20 cellular contexts compared by ENCODE assay signal in the genomic region with DNA sequence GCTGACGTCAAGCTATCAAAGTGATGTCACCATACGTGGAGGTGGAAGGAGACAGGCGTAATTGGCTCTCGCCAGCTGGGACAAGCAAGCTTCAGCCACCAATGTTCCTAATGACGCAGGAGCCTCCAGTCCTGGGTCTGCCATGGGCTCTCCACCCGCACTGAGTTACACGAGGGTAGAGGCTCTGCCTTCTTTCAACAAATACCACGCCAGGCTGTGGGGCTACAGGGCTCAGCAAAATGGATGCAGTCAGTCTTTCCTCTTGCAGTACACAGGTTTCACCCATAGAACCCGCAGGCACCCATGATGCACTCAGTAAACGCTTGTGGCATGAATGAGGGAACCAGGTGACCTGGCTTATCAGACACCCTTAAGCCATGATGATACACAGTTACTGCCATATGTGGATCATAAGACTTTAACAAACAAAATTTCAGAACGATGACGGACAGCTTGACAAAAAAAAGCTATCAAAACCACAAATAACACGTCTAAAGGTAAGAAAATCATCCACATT. TPM values are rescaled to one million over a fixed set of nuclear protein-coding genes. Genes with fewer than 3 reads are reported as not detected.
DNase-seq lines count a peak whose midpoint lies in the region; ATAC-seq and TF ChIP-seq lines count a peak whose summit lies in the region.
"Had no signal": no experiment of that assay in that cellular context is flagged by ENCODE, and none has a peak within 500 bp of the region (broad histone marks: within the 10 kb centered on the region; RNA-seq: fewer than 3 reads in every experiment).

No MANE protein-coding gene starts in this region.

- peaks cover 32% of the 10 kb centered on the region for H3K4me1 Mint-ChIP-seq in CD8-positive, alpha-beta T cell (ENCODE audit: low read depth)
- H3K4me1 Mint-ChIP-seq in activated T-helper 17 cell treated with anti-CD3 and anti-CD28 coated beads, Interleukin-2, amount 50 U/mL, for 72 hours: peaks cover 5% of the 10 kb centered on the region

- no peak for TF ChIP-seq CTCF in CD8-positive, alpha-beta T cell (IDR thresholded peaks at IDR 0.05)

- H3K4me3 ChIP-seq in BLaER1 (no peak overlapping the region), mesodermal cell (ENCODE audit: extremely low read depth, insufficient read depth, low read length, poor library complexity, severe bottlenecking) (no peak overlapping the region)
- H3K4me3 ChIP-seq in CD8-positive, alpha-beta T cell (ENCODE audit: low read depth, low read length): no peak overlapping the region
- H3K4me3 ChIP-seq: GM12878, left ventricle myocardium inferior, thoracic aorta had no signal

- no peaks in the 10 kb centered on the region for H3K27me3 ChIP-seq in BLaER1
- no peaks in the 10 kb centered on the region for H3K27me3 ChIP-seq in CD8-positive, alpha-beta T cell (ENCODE audit: insufficient read depth, low read length)

- peak in 1 of 7 experiments; percentile 45 for DNase-seq in CD8-positive, alpha-beta T cell
- no peak for DNase-seq in NCI-H1930 (lab: John Stamatoyannopoulos, UW)
- DNase-seq: AML-193; anterior cingulate cortex; DMS 273 treated with DMSO at 0.1 percent for 48 hours; foreskin fibroblast; GDM1; left ventricle myocardium inferior; NCI-H1694 treated with DMSO at 0.1 percent for 48 hours; SHP77; stimulated activated CD4-positive, alpha-beta T cell treated with anti-CD3 and anti-CD28 coated beads, Interleukin-4, amount 100 ng/mL, for 1 hour had no signal

- peaks cover 86% of the 10 kb centered on the region for H3K36me3 Mint-ChIP-seq in CD8-positive, alpha-beta T cell
- peaks cover 94% of the 10 kb centered on the region for H3K36me3 Mint-ChIP-seq in activated T-helper 17 cell treated with anti-CD3 and anti-CD28 coated beads, Interleukin-2, amount 50 U/mL, for 72 hours (ENCODE audit: low read depth)

- H3K4me1 ChIP-seq in BLaER1 (peaks cover 53% of the 10 kb centered on the region), mesodermal cell (ENCODE audit: control insufficient read depth, insufficient read depth, low read length, poor library complexity, severe bottlenecking) (peaks cover 3% of the 10 kb centered on the region)
- H3K4me1 ChIP-seq in CD8-positive, alpha-beta T cell (ENCODE audit: insufficient read depth, low read length): peaks cover 6% of the 10 kb centered on the region

- H3K9me3 Mint-ChIP-seq in CD8-positive, alpha-beta T cell: peaks cover 8% of the 10 kb centered on the region
- no peaks in the 10 kb centered on the region for H3K9me3 Mint-ChIP-seq in activated T-helper 17 cell treated with anti-CD3 and anti-CD28 coated beads, Interleukin-2, amount 50 U/mL, for 72 hours

- no peak overlapping the region for H3K9ac ChIP-seq in BLaER1

- H3K27ac ChIP-seq in BLaER1: peak overlapping the region; percentile 47
- H3K27ac ChIP-seq in CD8-positive, alpha-beta T cell (ENCODE audit: low read depth, low read length): no peak overlapping the region
- peak overlapping the region; percentile 49 for H3K27ac ChIP-seq in mesodermal cell (ENCODE audit: low read depth, low read length, severe bottlenecking)
- H3K27ac ChIP-seq: left ventricle myocardium inferior, thoracic aorta had no signal

- no peaks in the 10 kb centered on the region for H4K20me1 ChIP-seq in BLaER1

- peaks cover 26% of the 10 kb centered on the region; the same call in 1 of the 2 replicates for H3K36me3 ChIP-seq in BLaER1
- peaks cover 28% of the 10 kb centered on the region for H3K36me3 ChIP-seq in CD8-positive, alpha-beta T cell (ENCODE audit: insufficient read depth, low read length)
- H3K36me3 ChIP-seq in mesodermal cell (ENCODE audit: control insufficient read depth, insufficient read depth, low read length): peaks cover 92% of the 10 kb centered on the region
- H3K36me3 ChIP-seq: left ventricle myocardium inferior, thoracic aorta had no signal

- ATAC-seq in CD8-positive, alpha-beta T cell: peak; percentile 81
- ATAC-seq in activated T-helper 17 cell treated with anti-CD3 and anti-CD28 coated beads, Interleukin-2, amount 50 U/mL, for 72 hours (replicated peaks): peak; percentile 32
- ATAC-seq in HG03439 (IDR thresholded peaks at IDR 0.05; ENCODE audit: unreplicated experiment) (no peak), GM21576 (IDR thresholded peaks at IDR 0.05; ENCODE audit: unreplicated experiment) (no peak)
- ATAC-seq: activated CD4-positive, CD25-positive, alpha-beta regulatory T cell treated with anti-CD3 and anti-CD28 coated beads, Interleukin-2, amount 50 U/mL, for 24 hours; GM12878; HepG2 had no signal

- H3K27me3 Mint-ChIP-seq in CD8-positive, alpha-beta T cell (ENCODE audit: low read depth): no peaks in the 10 kb centered on the region
- no peaks in the 10 kb centered on the region for H3K27me3 Mint-ChIP-seq in activated T-helper 17 cell treated with anti-CD3 and anti-CD28 coated beads, Interleukin-2, amount 50 U/mL, for 72 hours

- CTCF ChIA-PET in CD8-positive, alpha-beta T cell (lab: Charles Lee): interaction anchor here (1.1 to 1.5 kb wide), 3 partner anchors 17 to 105 kb away, joined by 3 to 4 read pairs (median 3); no protein-coding TSS in a partner anchor

- H3K4me2 ChIP-seq in BLaER1: peak overlapping the region; percentile 77; the same call in 1 of the 2 replicates

- peak overlapping the region; percentile 78 for H3K27ac Mint-ChIP-seq in CD8-positive, alpha-beta T cell
- H3K27ac Mint-ChIP-seq in activated T-helper 17 cell treated with anti-CD3 and anti-CD28 coated beads, Interleukin-2, amount 50 U/mL, for 72 hours: peak overlapping the region; percentile 78

- POLR2A ChIA-PET in CD8-positive, alpha-beta T cell (lab: Charles Lee): interaction anchor here (1.0 to 1.3 kb wide), 2 partner anchors 9 to 18 kb away, joined by 3 read pairs; no protein-coding TSS in a partner anchor

- H3K9me3 ChIP-seq in BLaER1: peaks cover 26% of the 10 kb centered on the region
- H3K9me3 ChIP-seq in CD8-positive, alpha-beta T cell (ENCODE audit: low read length): no peaks in the 10 kb centered on the region
- peaks cover 15% of the 10 kb centered on the region for H3K9me3 ChIP-seq in mesodermal cell (ENCODE audit: control insufficient read depth, low read length)
- H3K9me3 ChIP-seq: thoracic aorta had no signal

- H3K4me3 Mint-ChIP-seq in CD8-positive, alpha-beta T cell: no peak overlapping the region
- H3K4me3 Mint-ChIP-seq in activated T-helper 17 cell treated with anti-CD3 and anti-CD28 coated beads, Interleukin-2, amount 50 U/mL, for 72 hours: no peak overlapping the region

- intact Hi-C loops in CD8-positive, alpha-beta T cell (cut with DNase I, micrococcal nuclease): no loop called here

- WGBS in mesodermal cell (ENCODE audit: insufficient coverage in 2 of 2), 2 experiments: 85 to 97% methylated on average over 11 to 12 of the region's 13 CpGs

RNA-seq across cellular contexts. Expression of a gene that starts 50.4 kb away (rescaled TPM):
- 100 to 1,000 TPM; 194 to 199 TPM for total RNA-seq in CD8-positive, alpha-beta T cell
- total RNA-seq in activated T-helper 17 cell treated with anti-CD3 and anti-CD28 coated beads, Interleukin-2, amount 50 U/mL, for 72 hours: 100 to 1,000 TPM; 250 to 505 TPM
- 247 TPM for polyA plus RNA-seq in mesodermal cell (2013, experiment 1 of 2)
- polyA plus RNA-seq in mesodermal cell (2013, experiment 2 of 2): 194 TPM

Comparison
In these comparisons a context has a peak if more than half of its experiments do, and no peak if none do; other contexts are left out.
1. ATAC-seq: peak in CD8-positive, alpha-beta T cell (single experiment) and activated T-helper 17 cell treated with anti-CD3 and anti-CD28 coated beads, Interleukin-2, amount 50 U/mL, for 72 hours (single experiment); none in HG03439 (single experiment) and GM21576 (single experiment).